Comparison of ENCODE assay signal across 9 cellular contexts in the genomic region with DNA sequence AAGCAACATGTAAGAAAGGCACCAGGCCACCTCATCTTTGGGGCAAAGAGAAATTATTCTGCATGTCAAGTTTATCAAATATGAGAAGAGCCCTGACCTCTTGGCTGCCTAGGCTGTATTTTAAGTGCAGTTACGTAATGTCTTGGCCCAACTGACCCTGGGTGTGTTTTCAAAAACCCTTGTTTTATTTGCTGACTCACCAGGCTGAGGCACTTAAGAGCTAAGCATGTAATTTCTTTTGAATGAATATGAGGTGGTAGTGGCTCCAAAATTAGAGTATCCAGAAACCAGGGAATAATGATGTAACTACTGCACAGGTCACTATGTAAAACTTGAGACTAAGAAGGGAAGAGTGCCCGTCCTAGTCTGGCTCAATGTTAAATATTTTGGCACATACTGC. TPM values are rescaled to one million over a fixed set of nuclear protein-coding genes. Genes with fewer than 3 reads are reported as not detected.
DNase-seq lines count a peak whose midpoint lies in the region; ATAC-seq and TF ChIP-seq lines count a peak whose summit lies in the region.
"Had no signal": no experiment of that assay in that cellular context is flagged by ENCODE, and none has a peak within 500 bp of the region (broad histone marks: within the 10 kb centered on the region; RNA-seq: fewer than 3 reads in every experiment).

No MANE protein-coding gene starts in this region.

- no peaks in the 10 kb centered on the region for H3K9me3 ChIP-seq in T-helper 17 cell (ENCODE audit: control insufficient read depth, low read length, poor library complexity, severe bottlenecking)

- peaks cover 2% of the 10 kb centered on the region for H3K36me3 Mint-ChIP-seq in activated CD4-positive, alpha-beta T cell treated with anti-CD3 and anti-CD28 coated beads, Interleukin-2, amount 10 ng/mL, durations not matched to agents 24 days and 14 days (ENCODE audit: low read depth)
- no peaks in the 10 kb centered on the region for H3K36me3 Mint-ChIP-seq in T-helper 17 cell (ENCODE audit: low read depth)

- no peaks in the 10 kb centered on the region for H3K4me1 Mint-ChIP-seq in activated CD4-positive, alpha-beta T cell treated with anti-CD3 and anti-CD28 coated beads, Interleukin-2, amount 10 ng/mL, durations not matched to agents 24 days and 14 days
- H3K4me1 Mint-ChIP-seq in T-helper 17 cell = no peaks in the 10 kb centered on the region

- H3K4me3 Mint-ChIP-seq in activated CD4-positive, alpha-beta T cell treated with anti-CD3 and anti-CD28 coated beads, Interleukin-2, amount 10 ng/mL, durations not matched to agents 24 days and 14 days = no peak overlapping the region
- no peak overlapping the region for H3K4me3 Mint-ChIP-seq in T-helper 17 cell

- no peak overlapping the region for H3K4me3 ChIP-seq in cardiac fibroblast (replicated peaks in 1 of 2; ENCODE audit: low read depth in 2 of 2, low read length in 2 of 2)

- H3K9me3 Mint-ChIP-seq in activated CD4-positive, alpha-beta T cell treated with anti-CD3 and anti-CD28 coated beads, Interleukin-2, amount 10 ng/mL, durations not matched to agents 24 days and 14 days = peaks cover 14% of the 10 kb centered on the region

- ATAC-seq in HG03342 (IDR thresholded peaks at IDR 0.05; ENCODE audit: unreplicated experiment) (no peak), T-helper 17 cell (no peak)
- ATAC-seq: activated CD4-positive, CD25-positive, alpha-beta regulatory T cell treated with anti-CD3 and anti-CD28 coated beads, Interleukin-2, amount 50 U/mL, for 24 hours had no signal

- no peak for TF ChIP-seq CTCF in cardiac fibroblast (IDR thresholded peaks at IDR 0.05; ENCODE audit: low read depth, low read length)

- no peak overlapping the region for H3K27ac Mint-ChIP-seq in activated CD4-positive, alpha-beta T cell treated with anti-CD3 and anti-CD28 coated beads, Interleukin-2, amount 10 ng/mL, durations not matched to agents 24 days and 14 days
- no peak overlapping the region for H3K27ac Mint-ChIP-seq in T-helper 17 cell

- intact Hi-C loops in activated CD4-positive, alpha-beta T cell treated with anti-CD3 and anti-CD28 coated beads, Interleukin-2, amount 10 ng/mL, durations not matched to agents 24 days and 14 days (cut with micrococcal nuclease) = no loop called here

- no peaks in the 10 kb centered on the region for H3K27me3 Mint-ChIP-seq in activated CD4-positive, alpha-beta T cell treated with anti-CD3 and anti-CD28 coated beads, Interleukin-2, amount 10 ng/mL, durations not matched to agents 24 days and 14 days
- peaks cover 8% of the 10 kb centered on the region for H3K27me3 Mint-ChIP-seq in T-helper 17 cell

- DNase-seq in AML-193 (lab: John Stamatoyannopoulos, UW) (peak; percentile 77 to 83), NCI-H2029 (lab: John Stamatoyannopoulos, UW) (peak; percentile 42), cardiac fibroblast (ENCODE audit: low read depth in 2 of 2) (peak; percentile 70 to 85), midbrain (lab: John Stamatoyannopoulos, UW) (peak; percentile 2), NCI-H1105 treated with DMSO at 0.1 percent for 48 hours (lab: John Stamatoyannopoulos, UW) (no peak), T-helper 17 cell (no peak)
- no peak for DNase-seq in activated CD4-positive, alpha-beta T cell treated with anti-CD3 and anti-CD28 coated beads, Interleukin-2, amount 10 ng/mL, durations not matched to agents 24 days and 14 days

RNA-seq across cellular contexts. Expression of gene PGPEP1L, which starts 24.3 kb away (rescaled TPM):
- total RNA-seq in activated CD4-positive, alpha-beta T cell treated with anti-CD3 and anti-CD28 coated beads, Interleukin-2, amount 10 ng/mL, durations not matched to agents 24 days and 14 days = not detected in 2 replicates
- total RNA-seq in T-helper 17 cell = not detected

Comparison
In these comparisons a context has a peak if more than half of its experiments do, and no peak if none do; other contexts are left out.
1. DNase-seq: peak in AML-193 (2 of 2), NCI-H2029 (single experiment), cardiac fibroblast (2 of 2) and midbrain (single experiment); none in activated CD4-positive, alpha-beta T cell treated with anti-CD3 and anti-CD28 coated beads, Interleukin-2, amount 10 ng/mL, durations not matched to agents 24 days and 14 days (single experiment), NCI-H1105 treated with DMSO at 0.1 percent for 48 hours (single experiment) and T-helper 17 cell (0 of 3).